Comparison of ENCODE assay signal across 31 cellular contexts in genomic region chr6:38782616-38783015, GRCh38.
"Had no signal": no experiment of that assay in that cellular context is flagged by ENCODE, and none has a peak within 500 bp of the region (broad histone marks: within the 10 kb centered on the region; RNA-seq: fewer than 3 reads in every experiment).

No MANE protein-coding gene starts in this region.

- H3K4me3 Mint-ChIP-seq: activated CD4-positive, alpha-beta memory T cell treated with anti-CD3 and anti-CD28 coated beads, Interleukin-2, amount 10 ng/mL, durations not matched to agents 7 days and 5 days; activated CD4-positive, alpha-beta T cell treated with anti-CD3 and anti-CD28 coated beads for 36 hours; activated CD4-positive, alpha-beta T cell treated with anti-CD3 and anti-CD28 coated beads, Interleukin-2, amount 10 ng/mL, durations not matched to agents 24 days and 14 days; activated naive CD4-positive, alpha-beta T cell treated with anti-CD3 and anti-CD28 coated beads for 36 hours; activated naive CD4-positive, alpha-beta T cell treated with anti-CD3 and anti-CD28 coated beads, Interleukin-2, amount 50 U/mL, for 24 hours; activated naive CD8-positive, alpha-beta T cell treated with anti-CD3 and anti-CD28 coated beads for 36 hours; activated naive CD8-positive, alpha-beta T cell treated with anti-CD3 and anti-CD28 coated beads, Interleukin-2, amount 50 U/mL, for 24 hours; activated T-cell treated with anti-CD3 and anti-CD28 coated beads, Interleukin-2, amount 50 U/mL, for 4 hours; activated T-helper 17 cell treated with anti-CD3 and anti-CD28 coated beads, Interleukin-2, amount 50 U/mL, for 72 hours; T-helper 17 cell; T-helper 2 cell treated with Interferon-gamma antibody and Interleukin-4, amounts not matched to agents 5 μg/mL and 100 μg/mL, for 36 hours had no signal

- H3K27ac ChIP-seq: adrenal gland, body of pancreas, colonic mucosa, epithelial cell of prostate, esophagus squamous epithelium, gastroesophageal sphincter, heart right ventricle had no signal

- H3K27me3 ChIP-seq: body of pancreas, colonic mucosa had no signal

- H3K4me1 ChIP-seq: adrenal gland, body of pancreas, colonic mucosa, esophagus squamous epithelium, gastroesophageal sphincter, heart right ventricle had no signal

- H3K4me3 ChIP-seq: adrenal gland, body of pancreas, colonic mucosa, esophagus squamous epithelium, gastroesophageal sphincter, heart right ventricle had no signal

- H3K4me1 Mint-ChIP-seq: activated CD4-positive, alpha-beta memory T cell treated with anti-CD3 and anti-CD28 coated beads, Interleukin-2, amount 10 ng/mL, durations not matched to agents 7 days and 5 days; activated CD4-positive, alpha-beta T cell treated with anti-CD3 and anti-CD28 coated beads for 36 hours; activated CD4-positive, alpha-beta T cell treated with anti-CD3 and anti-CD28 coated beads, Interleukin-2, amount 10 ng/mL, durations not matched to agents 24 days and 14 days; activated naive CD4-positive, alpha-beta T cell treated with anti-CD3 and anti-CD28 coated beads, Interleukin-2, amount 50 U/mL, for 24 hours; activated naive CD8-positive, alpha-beta T cell treated with anti-CD3 and anti-CD28 coated beads for 36 hours; activated naive CD8-positive, alpha-beta T cell treated with anti-CD3 and anti-CD28 coated beads, Interleukin-2, amount 50 U/mL, for 24 hours; activated T-helper 17 cell treated with anti-CD3 and anti-CD28 coated beads, Interleukin-2, amount 50 U/mL, for 72 hours; T-helper 17 cell had no signal

- H3K9me3 Mint-ChIP-seq: activated CD4-positive, alpha-beta memory T cell treated with anti-CD3 and anti-CD28 coated beads, Interleukin-2, amount 10 ng/mL, durations not matched to agents 7 days and 5 days; activated CD4-positive, alpha-beta T cell treated with anti-CD3 and anti-CD28 coated beads, Interleukin-2, amount 10 ng/mL, durations not matched to agents 24 days and 14 days; activated naive CD4-positive, alpha-beta T cell treated with anti-CD3 and anti-CD28 coated beads for 36 hours; activated naive CD4-positive, alpha-beta T cell treated with anti-CD3 and anti-CD28 coated beads, Interleukin-2, amount 50 U/mL, for 24 hours; activated naive CD8-positive, alpha-beta T cell treated with anti-CD3 and anti-CD28 coated beads for 36 hours; activated naive CD8-positive, alpha-beta T cell treated with anti-CD3 and anti-CD28 coated beads, Interleukin-2, amount 50 U/mL, for 24 hours; activated T-cell treated with anti-CD3 and anti-CD28 coated beads, Interleukin-2, amount 50 U/mL, for 4 hours; activated T-helper 17 cell treated with anti-CD3 and anti-CD28 coated beads, Interleukin-2, amount 50 U/mL, for 72 hours; T-helper 2 cell treated with Interferon-gamma antibody and Interleukin-4, amounts not matched to agents 5 μg/mL and 100 μg/mL, for 36 hours had no signal

- H3K36me3 Mint-ChIP-seq: activated naive CD4-positive, alpha-beta T cell treated with anti-CD3 and anti-CD28 coated beads, Interleukin-2, amount 50 U/mL, for 24 hours; activated naive CD8-positive, alpha-beta T cell treated with anti-CD3 and anti-CD28 coated beads for 36 hours had no signal

- H3K9me3 ChIP-seq: adrenal gland, body of pancreas, colonic mucosa, esophagus squamous epithelium, gastroesophageal sphincter, heart right ventricle had no signal

- DNase-seq: activated CD4-positive, alpha-beta memory T cell treated with anti-CD3 and anti-CD28 coated beads, Interleukin-2, amount 10 ng/mL, durations not matched to agents 7 days and 5 days; activated CD4-positive, alpha-beta T cell treated with anti-CD3 and anti-CD28 coated beads for 36 hours; activated CD4-positive, alpha-beta T cell treated with anti-CD3 and anti-CD28 coated beads, Interleukin-2, amount 10 ng/mL, durations not matched to agents 24 days and 14 days; activated CD4-positive, CD25-positive, alpha-beta regulatory T cell; activated CD4-positive, CD25-positive, alpha-beta regulatory T cell treated with anti-CD3 and anti-CD28 coated beads, Interleukin-2, amount 50 U/mL, for 72 hours; activated CD8-positive, alpha-beta memory T cell treated with anti-CD3 and anti-CD28 coated beads, Interleukin-2, amount 50 U/mL, for 48 hours; activated effector memory CD4-positive, alpha-beta T cell treated with Interleukin-2 at 50 U/mL for 16 hours; activated naive CD4-positive, alpha-beta T cell treated with anti-CD3 and anti-CD28 coated beads for 36 hours; activated naive CD8-positive, alpha-beta T cell treated with anti-CD3 and anti-CD28 coated beads for 36 hours; activated naive CD8-positive, alpha-beta T cell treated with anti-CD3 and anti-CD28 coated beads, Interleukin-2, amount 50 U/mL, for 24 hours; activated T-cell treated with anti-CD3 and anti-CD28 coated beads for 4 hours; activated T-cell treated with anti-CD3 and anti-CD28 coated beads, Interleukin-2, amount 50 U/mL, for 4 hours; adrenal gland; amygdala; aorta; body of pancreas; caudate nucleus; cerebellar nuclear complex; colonic mucosa; effector CD8-positive, alpha-beta T cell; esophagus squamous epithelium; foreskin melanocyte; heart right ventricle; T-helper 1 cell; T-helper 17 cell; T1000 had no signal

- H3K36me3 ChIP-seq: adrenal gland, colonic mucosa, esophagus squamous epithelium, gastroesophageal sphincter, heart right ventricle had no signal

- H3K27ac Mint-ChIP-seq: activated CD4-positive, alpha-beta memory T cell treated with anti-CD3 and anti-CD28 coated beads, Interleukin-2, amount 10 ng/mL, durations not matched to agents 7 days and 5 days; activated CD4-positive, alpha-beta T cell treated with anti-CD3 and anti-CD28 coated beads for 36 hours; activated CD4-positive, alpha-beta T cell treated with anti-CD3 and anti-CD28 coated beads, Interleukin-2, amount 10 ng/mL, durations not matched to agents 24 days and 14 days; activated naive CD4-positive, alpha-beta T cell treated with anti-CD3 and anti-CD28 coated beads for 36 hours; activated naive CD4-positive, alpha-beta T cell treated with anti-CD3 and anti-CD28 coated beads, Interleukin-2, amount 50 U/mL, for 24 hours; activated naive CD8-positive, alpha-beta T cell treated with anti-CD3 and anti-CD28 coated beads for 36 hours; activated naive CD8-positive, alpha-beta T cell treated with anti-CD3 and anti-CD28 coated beads, Interleukin-2, amount 50 U/mL, for 24 hours; activated T-helper 17 cell treated with anti-CD3 and anti-CD28 coated beads, Interleukin-2, amount 50 U/mL, for 72 hours; T-helper 17 cell; T-helper 2 cell treated with Interferon-gamma antibody and Interleukin-4, amounts not matched to agents 5 μg/mL and 100 μg/mL, for 36 hours had no signal
